8 cellular contexts compared by ENCODE assay signal in genomic region chr1:200409203-200409760, GRCh38. TPM values are rescaled to one million over a fixed set of nuclear protein-coding genes. Genes with fewer than 3 reads are reported as not detected.
DNase-seq lines count a peak whose midpoint lies in the region; ATAC-seq and TF ChIP-seq lines count a peak whose summit lies in the region.

No MANE protein-coding gene starts in this region.

- H3K9me3 Mint-ChIP-seq in activated T-helper 2 cell treated with anti-CD3 and anti-CD28 coated beads, Interferon-gamma antibody, Interleukin-2, Interleukin-4, amounts not matched to agents 10 μg/mL and 5 μg/mL and 100 μg/mL, durations not matched to agents 14 hours and 24 hours and 36 hours: no peaks in the 10 kb centered on the region
- peaks cover 6% of the 10 kb centered on the region for H3K9me3 Mint-ChIP-seq in glutamatergic neuron (ENCODE audit: unreplicated experiment)

- H3K4me3 ChIP-seq in aorta (ENCODE audit: low read length in 2 of 2): peak overlapping the region; percentile 73 to 98

- H3K9me3 ChIP-seq in KOPT-K1 (ENCODE audit: insufficient read depth, low read length, poor library complexity, severe bottlenecking) (no peaks in the 10 kb centered on the region), aorta (ENCODE audit: control insufficient read depth, low read length) (no peaks in the 10 kb centered on the region)

- H3K27me3 ChIP-seq in aorta (ENCODE audit: control insufficient read depth in 1 of 2, insufficient read depth in 2 of 2, low read length in 1 of 2): no peaks in the 10 kb centered on the region

- no peak for TF ChIP-seq CTCF in glutamatergic neuron (IDR thresholded peaks at IDR 0.05; ENCODE audit: partially characterized antibody, unreplicated experiment)

- H3K27ac Mint-ChIP-seq in activated T-helper 2 cell treated with anti-CD3 and anti-CD28 coated beads, Interferon-gamma antibody, Interleukin-2, Interleukin-4, amounts not matched to agents 10 μg/mL and 5 μg/mL and 100 μg/mL, durations not matched to agents 14 hours and 24 hours and 36 hours: peak overlapping the region; percentile 51
- H3K27ac Mint-ChIP-seq in glutamatergic neuron (ENCODE audit: unreplicated experiment): peak overlapping the region; percentile 67

- peaks cover 51% of the 10 kb centered on the region for H3K36me3 Mint-ChIP-seq in activated T-helper 2 cell treated with anti-CD3 and anti-CD28 coated beads, Interferon-gamma antibody, Interleukin-2, Interleukin-4, amounts not matched to agents 10 μg/mL and 5 μg/mL and 100 μg/mL, durations not matched to agents 14 hours and 24 hours and 36 hours (ENCODE audit: low read depth)
- peaks cover 19% of the 10 kb centered on the region for H3K36me3 Mint-ChIP-seq in glutamatergic neuron (ENCODE audit: unreplicated experiment)

- peak; percentile 21 for DNase-seq in CMK (ENCODE audit: low read depth)
- peak; percentile 13 for DNase-seq in activated T-helper 2 cell treated with anti-CD3 and anti-CD28 coated beads, Interferon-gamma antibody, Interleukin-2, Interleukin-4, amounts not matched to agents 10 μg/mL and 5 μg/mL and 100 μg/mL, durations not matched to agents 14 hours and 24 hours and 36 hours (ENCODE audit: low spot score)
- DNase-seq in glutamatergic neuron: peak; percentile 62
- peak; percentile 86 for DNase-seq in posterior vena cava (ENCODE audit: low spot score)
- peak; percentile 62 to 83 for DNase-seq in aorta
- DNase-seq in NCI-H1930 (lab: John Stamatoyannopoulos, UW): no peak

- H3K4me1 ChIP-seq in aorta (ENCODE audit: control insufficient read depth in 1 of 2, insufficient read depth in 2 of 2, low read length in 2 of 2): peaks cover 3 to 5% of the 10 kb centered on the region in 2 donors

- H3K4me3 Mint-ChIP-seq in activated T-helper 2 cell treated with anti-CD3 and anti-CD28 coated beads, Interferon-gamma antibody, Interleukin-2, Interleukin-4, amounts not matched to agents 10 μg/mL and 5 μg/mL and 100 μg/mL, durations not matched to agents 14 hours and 24 hours and 36 hours (ENCODE audit: low read depth): peak overlapping the region; percentile 91
- peak overlapping the region; percentile 93 for H3K4me3 Mint-ChIP-seq in glutamatergic neuron (ENCODE audit: unreplicated experiment)

- H3K36me3 ChIP-seq in KOPT-K1 (ENCODE audit: insufficient read depth, low read length) (peaks cover 47% of the 10 kb centered on the region), aorta (ENCODE audit: control insufficient read depth in 1 of 2, insufficient read depth in 2 of 2, low read length in 1 of 2) (no peaks in the 10 kb centered on the region)

- H3K27ac ChIP-seq in KOPT-K1 (ENCODE audit: low read depth, low read length, poor library complexity, severe bottlenecking) (peak overlapping the region; percentile 83), aorta (ENCODE audit: low read depth in 1 of 2, low read length in 2 of 2) (peak overlapping the region in 1 of 2 donors; percentile 38)

- WGBS in aorta, 2 donors: 1 to 2% methylated on average over 14 to 41 of the region's 41 CpGs

- peaks cover 13% of the 10 kb centered on the region for H3K27me3 Mint-ChIP-seq in activated T-helper 2 cell treated with anti-CD3 and anti-CD28 coated beads, Interferon-gamma antibody, Interleukin-2, Interleukin-4, amounts not matched to agents 10 μg/mL and 5 μg/mL and 100 μg/mL, durations not matched to agents 14 hours and 24 hours and 36 hours (ENCODE audit: low read depth)
- H3K27me3 Mint-ChIP-seq in glutamatergic neuron (ENCODE audit: unreplicated experiment): peaks cover 5% of the 10 kb centered on the region

- ATAC-seq in GM21423 (IDR thresholded peaks at IDR 0.05; ENCODE audit: unreplicated experiment) (peak; percentile 18), aorta (ENCODE audit: low FRiP score) (peak; percentile 74)

- intact Hi-C loops in activated T-helper 2 cell treated with anti-CD3 and anti-CD28 coated beads, Interferon-gamma antibody, Interleukin-2, Interleukin-4, amounts not matched to agents 10 μg/mL and 5 μg/mL and 100 μg/mL, durations not matched to agents 14 hours and 24 hours and 36 hours (cut with micrococcal nuclease): loop anchor here (2.0 to 5.0 kb wide), 2 partner anchors 57 to 80 kb away; no protein-coding TSS in a partner anchor
- intact Hi-C loops in posterior vena cava (cut with DNase I) (no loop called here), aorta (cut with DNase I) (no loop called here)

- H3K4me1 Mint-ChIP-seq in activated T-helper 2 cell treated with anti-CD3 and anti-CD28 coated beads, Interferon-gamma antibody, Interleukin-2, Interleukin-4, amounts not matched to agents 10 μg/mL and 5 μg/mL and 100 μg/mL, durations not matched to agents 14 hours and 24 hours and 36 hours (ENCODE audit: low read depth): peaks cover 53% of the 10 kb centered on the region
- peaks cover 33% of the 10 kb centered on the region for H3K4me1 Mint-ChIP-seq in glutamatergic neuron (ENCODE audit: low read depth, unreplicated experiment)

RNA-seq across cellular contexts. Expression of gene ZNF281, which starts 0.6 kb away (rescaled TPM):
- total RNA-seq in activated T-helper 2 cell treated with anti-CD3 and anti-CD28 coated beads, Interferon-gamma antibody, Interleukin-2, Interleukin-4, amounts not matched to agents 10 μg/mL and 5 μg/mL and 100 μg/mL, durations not matched to agents 14 hours and 24 hours and 36 hours: 18.9 and 19.0 TPM in 2 replicates
- 32.2 TPM for total RNA-seq in glutamatergic neuron (ENCODE audit: unreplicated experiment)
- total RNA-seq in posterior vena cava: 10 to 100 TPM in 1 of 2 donors, 1 to 10 TPM in 1; 8.9 to 12.0 TPM
- total RNA-seq in aorta: 10 to 100 TPM; 12.8 to 13.1 TPM
- 1 to 10 TPM; 2.1 to 3.2 TPM for polyA plus RNA-seq in aorta

Comparison
In these comparisons a context has a peak if more than half of its experiments do, and no peak if none do; other contexts are left out.
1. DNase-seq: peak in CMK (single experiment), activated T-helper 2 cell treated with anti-CD3 and anti-CD28 coated beads, Interferon-gamma antibody, Interleukin-2, Interleukin-4, amounts not matched to agents 10 μg/mL and 5 μg/mL and 100 μg/mL, durations not matched to agents 14 hours and 24 hours and 36 hours (single experiment), glutamatergic neuron (single experiment), posterior vena cava (single experiment) and aorta (2 of 2); none in NCI-H1930 (0 of 2).